Comparison of ENCODE assay signal across 15 cellular contexts in the genomic region with DNA sequence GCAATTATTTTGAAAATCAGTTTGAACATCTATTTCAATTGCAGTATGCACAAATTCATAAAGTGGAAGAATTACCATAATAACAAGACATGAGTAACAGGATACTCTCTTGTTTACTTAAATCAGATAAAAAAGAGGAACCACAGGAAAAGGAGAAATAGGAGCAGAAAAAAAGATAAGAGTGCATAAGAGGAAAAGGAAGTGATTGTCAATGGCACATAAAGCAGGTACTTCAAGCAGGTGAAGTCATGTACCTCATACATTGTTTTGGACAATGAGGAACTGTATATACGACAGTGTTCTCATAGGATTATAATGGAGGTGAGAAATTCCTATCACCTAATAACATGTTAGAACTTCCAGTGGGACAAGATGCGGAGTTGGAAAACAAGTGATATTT.
"Had no signal": no experiment of that assay in that cellular context is flagged by ENCODE, and none has a peak within 500 bp of the region (broad histone marks: within the 10 kb centered on the region; RNA-seq: fewer than 3 reads in every experiment).

No MANE protein-coding gene starts in this region.

- ATAC-seq: natural killer cell; stimulated activated memory B cell treated with anti-CD40 and anti-IgM and Interleukin-4, amounts not matched to agents 10 μg/mL and 1 μg/mL and 100 μg/mL, for 72 hours; T-helper 17 cell had no signal

- DNase-seq: activated CD4-positive, alpha-beta T cell treated with anti-CD3 and anti-CD28 coated beads, Interleukin-2, amount 50 U/mL, for 4 hours; activated naive CD4-positive, alpha-beta T cell treated with anti-CD3 and anti-CD28 coated beads, Interleukin-2, amount 10 ng/mL, durations not matched to agents 7 days and 5 days; activated T-cell treated with anti-CD3 and anti-CD28 coated beads for 4 hours; esophagus squamous epithelium; hippocampal formation; kidney; left ventricle myocardium inferior; natural killer cell; stimulated activated CD4-positive, alpha-beta T cell treated with anti-CD3 and anti-CD28 coated beads, Interleukin-12 subunit alpha, Interleukin-12 subunit beta, amount 100 ng/mL, for 4 hours; stimulated activated CD4-positive, alpha-beta T cell treated with anti-CD3 and anti-CD28 coated beads, Interleukin-2, amount 100 ng/mL, for 24 hours; T-helper 17 cell had no signal

- FAIRE-seq: astrocyte, kidney, TTC549 had no signal

- H3K36me3 ChIP-seq: esophagus squamous epithelium, left ventricle myocardium inferior, neutrophil had no signal

- H3K27me3 ChIP-seq: esophagus squamous epithelium, neutrophil had no signal

- H3K4me3 ChIP-seq: esophagus squamous epithelium, left ventricle myocardium inferior had no signal
